Comparison of ENCODE assay signal across 8 cellular contexts in genomic region chr10:91006001-91006751, GRCh38.
A peak's percentile ranks its signal among the peaks of the same experiment; 100 is the strongest.
DNase-seq lines count a peak whose midpoint lies in the region; ATAC-seq and TF ChIP-seq lines count a peak whose summit lies in the region.

No MANE protein-coding gene starts in this region.

- H3K27ac ChIP-seq in DND-41 (ENCODE audit: low read length) (peak overlapping the region; percentile 88), left ventricle myocardium inferior (replicated peaks) (peak overlapping the region; percentile 61)

- H3K27me3 Mint-ChIP-seq in activated naive CD8-positive, alpha-beta T cell treated with anti-CD3 and anti-CD28 coated beads, Interleukin-2, amount 50 U/mL, for 24 hours: peaks cover 2% of the 10 kb centered on the region

- peak overlapping the region in 1 of 2 experiments; percentile 12; a peak in 2 of 4 replicates for H3K4me3 ChIP-seq in DND-41 (ENCODE audit: low read depth in 1 of 2, low read length in 2 of 2)
- no peak overlapping the region for H3K4me3 ChIP-seq in LNCaP clone FGC (ENCODE audit: low read depth, low read length)
- no peak overlapping the region for H3K4me3 ChIP-seq in left ventricle myocardium inferior
- H3K4me3 ChIP-seq in skeletal muscle cell (ENCODE audit: low read depth, low read length): no peak overlapping the region

- H3K27ac Mint-ChIP-seq in activated naive CD8-positive, alpha-beta T cell treated with anti-CD3 and anti-CD28 coated beads, Interleukin-2, amount 50 U/mL, for 24 hours: peak overlapping the region; percentile 81

- H3K36me3 Mint-ChIP-seq in activated naive CD8-positive, alpha-beta T cell treated with anti-CD3 and anti-CD28 coated beads, Interleukin-2, amount 50 U/mL, for 24 hours (ENCODE audit: low read depth): no peaks in the 10 kb centered on the region

- H3K4me1 ChIP-seq in DND-41 (ENCODE audit: insufficient read depth, low read length) (peaks cover 86% of the 10 kb centered on the region), left ventricle myocardium inferior (peaks cover 10% of the 10 kb centered on the region)

- H2AFZ ChIP-seq in DND-41 (ENCODE audit: low read depth, low read length): peak overlapping the region; percentile 29

- no peaks in the 10 kb centered on the region for H4K20me1 ChIP-seq in DND-41 (ENCODE audit: insufficient read depth, low read length)

- no peak overlapping the region for H3K4me3 Mint-ChIP-seq in activated naive CD8-positive, alpha-beta T cell treated with anti-CD3 and anti-CD28 coated beads, Interleukin-2, amount 50 U/mL, for 24 hours

- H3K36me3 ChIP-seq in DND-41 (ENCODE audit: insufficient read depth, low read length): no peaks in the 10 kb centered on the region
- H3K36me3 ChIP-seq in left ventricle myocardium inferior: no peaks in the 10 kb centered on the region

- H3K9me3 ChIP-seq in DND-41 (ENCODE audit: insufficient read depth, low read length, severe bottlenecking) (no peaks in the 10 kb centered on the region), left ventricle myocardium inferior (replicated peaks) (no peaks in the 10 kb centered on the region)

- peak; percentile 97 for TF ChIP-seq CTCF in DND-41 (IDR thresholded peaks at IDR 0.05; ENCODE audit: borderline replicate concordance, extremely low read depth, low read length, poor library complexity, severe bottlenecking)
- TF ChIP-seq CTCF in LNCaP clone FGC (IDR thresholded peaks at IDR 0.05; ENCODE audit: control insufficient read depth, extremely low read depth, insufficient read depth): peak; percentile 88
- TF ChIP-seq CTCF in left ventricle myocardium inferior (IDR thresholded peaks at IDR 0.05; ENCODE audit: borderline replicate concordance): peak; percentile 92

- H3K4me1 Mint-ChIP-seq in activated naive CD8-positive, alpha-beta T cell treated with anti-CD3 and anti-CD28 coated beads, Interleukin-2, amount 50 U/mL, for 24 hours: peaks cover 47% of the 10 kb centered on the region

- DNase-seq in DND-41 (peak; percentile 81), LNCaP clone FGC (ENCODE audit: low read depth) (peak; percentile 41), SW480 (ENCODE audit: low spot score) (peak; percentile 51), left ventricle myocardium inferior (no peak), skeletal muscle cell (ENCODE audit: low read depth) (peak; percentile 64)
- DNase-seq in activated naive CD8-positive, alpha-beta T cell treated with anti-CD3 and anti-CD28 coated beads, Interleukin-2, amount 50 U/mL, for 24 hours: peak; percentile 69

- H3K79me2 ChIP-seq in DND-41 (ENCODE audit: insufficient read depth, low read length): no peaks in the 10 kb centered on the region

- peak; percentile 75 for ATAC-seq in DND-41 (ENCODE audit: insufficient read depth, low read depth)
- ATAC-seq in GM21717 (IDR thresholded peaks at IDR 0.05; ENCODE audit: unreplicated experiment): peak; percentile 20
- peak; percentile 54 for ATAC-seq in activated naive CD8-positive, alpha-beta T cell treated with anti-CD3 and anti-CD28 coated beads, Interleukin-2, amount 50 U/mL, for 24 hours
- ATAC-seq in HG02970 (IDR thresholded peaks at IDR 0.05; ENCODE audit: low FRiP score, unreplicated experiment): no peak

- H3K4me2 ChIP-seq in DND-41 (ENCODE audit: insufficient read depth, low read length): peak overlapping the region; percentile 45

- peak overlapping the region; percentile 54 for H3K9ac ChIP-seq in DND-41 (ENCODE audit: low read depth, low read length)

- no peaks in the 10 kb centered on the region for H3K9me3 Mint-ChIP-seq in activated naive CD8-positive, alpha-beta T cell treated with anti-CD3 and anti-CD28 coated beads, Interleukin-2, amount 50 U/mL, for 24 hours

- intact Hi-C loops in left ventricle myocardium inferior (cut with micrococcal nuclease): no loop called here

- no peaks in the 10 kb centered on the region for H3K27me3 ChIP-seq in DND-41 (ENCODE audit: insufficient read depth, low read length, poor library complexity)
- no peaks in the 10 kb centered on the region for H3K27me3 ChIP-seq in left ventricle myocardium inferior (ENCODE audit: low read depth)
